In genomic region chr4:88880501-88881226, GRCh38 we compare ENCODE assay signal across 12 cellular contexts.
DNase-seq lines count a peak whose midpoint lies in the region; ATAC-seq and TF ChIP-seq lines count a peak whose summit lies in the region.
"Had no signal": no experiment of that assay in that cellular context is flagged by ENCODE, and none has a peak within 500 bp of the region (broad histone marks: within the 10 kb centered on the region; RNA-seq: fewer than 3 reads in every experiment).

No MANE protein-coding gene starts in this region.

- TF ChIP-seq POLR2A in adrenal gland (IDR thresholded peaks at IDR 0.05), result no peak

- 79 to 91% (median 90%) methylated on average over 7 to 11 of the region's 11 CpGs for WGBS in adrenal gland, 4 donors

- no peaks in the 10 kb centered on the region for H3K4me1 ChIP-seq in mucosa of descending colon (ENCODE audit: low read depth)
- H3K4me1 ChIP-seq in adrenal gland (replicated peaks in 1 of 2), result peaks cover 0 to 4% of the 10 kb centered on the region in 2 donors
- H3K4me1 ChIP-seq: esophagus squamous epithelium had no signal

- DNase-seq in DMS79 (lab: John Stamatoyannopoulos, UW) (peak; percentile 93), LoVo (ENCODE audit: low spot score) (peak; percentile 28), RPMI8226 (peak; percentile 45), mucosa of descending colon (peak in 1 of 3 donors; percentile 56), RKO (ENCODE audit: low spot score) (no peak), adrenal gland (no peak), dedifferentiated amniotic fluid mesenchymal stem cell (ENCODE audit: extremely low spot score) (no peak)
- no peak for DNase-seq in NK-92 treated with Interleukin-12 subunit alpha and Interleukin-12 subunit beta, amount 100 ng/mL, for 24 hours (lab: John Stamatoyannopoulos, UW)
- DNase-seq: activated CD4-positive, alpha-beta memory T cell treated with anti-CD3 and anti-CD28 coated beads, Interleukin-2, amount 10 ng/mL, durations not matched to agents 7 days and 5 days; activated naive CD4-positive, alpha-beta T cell treated with anti-CD3 and anti-CD28 coated beads, Interleukin-2, amount 50 U/mL, for 16 hours; esophagus squamous epithelium; MM.1S had no signal

- H3K9me3 ChIP-seq in mucosa of descending colon, result no peaks in the 10 kb centered on the region
- no peaks in the 10 kb centered on the region for H3K9me3 ChIP-seq in adrenal gland (replicated peaks in 1 of 3)
- H3K9me3 ChIP-seq: esophagus squamous epithelium had no signal

- TF ChIP-seq CTCF in mucosa of descending colon (IDR thresholded peaks at IDR 0.05) (no peak), adrenal gland (IDR thresholded peaks at IDR 0.05) (no peak)

- no peak overlapping the region for H3K27ac ChIP-seq in adrenal gland
- H3K27ac ChIP-seq: esophagus squamous epithelium had no signal

- no peak overlapping the region for H3K4me3 ChIP-seq in mucosa of descending colon
- H3K4me3 ChIP-seq in adrenal gland, result no peak overlapping the region
- H3K4me3 ChIP-seq: esophagus squamous epithelium had no signal

- no peaks in the 10 kb centered on the region for H3K36me3 ChIP-seq in mucosa of descending colon (ENCODE audit: low read depth)
- no peaks in the 10 kb centered on the region for H3K36me3 ChIP-seq in adrenal gland (replicated peaks in 1 of 2)
- H3K36me3 ChIP-seq: esophagus squamous epithelium had no signal

- H3K27me3 ChIP-seq in adrenal gland, result no peaks in the 10 kb centered on the region
- H3K27me3 ChIP-seq: esophagus squamous epithelium had no signal

- peak; percentile 64 for ATAC-seq in mucosa of descending colon

- intact Hi-C loops in mucosa of descending colon (cut with DNase I, micrococcal nuclease), result no loop called here
- intact Hi-C loops in adrenal gland (cut with DNase I), result no loop called here

Comparison
In these comparisons a context has a peak if more than half of its experiments do, and no peak if none do; other contexts are left out.
1. DNase-seq: peak in DMS79 (single experiment), LoVo (single experiment) and RPMI8226 (single experiment); none in RKO (single experiment), NK-92 treated with Interleukin-12 subunit alpha and Interleukin-12 subunit beta, amount 100 ng/mL, for 24 hours (single experiment), adrenal gland (0 of 7) and dedifferentiated amniotic fluid mesenchymal stem cell (single experiment).